Comparison of ENCODE assay signal across 7 cellular contexts in the genomic region with DNA sequence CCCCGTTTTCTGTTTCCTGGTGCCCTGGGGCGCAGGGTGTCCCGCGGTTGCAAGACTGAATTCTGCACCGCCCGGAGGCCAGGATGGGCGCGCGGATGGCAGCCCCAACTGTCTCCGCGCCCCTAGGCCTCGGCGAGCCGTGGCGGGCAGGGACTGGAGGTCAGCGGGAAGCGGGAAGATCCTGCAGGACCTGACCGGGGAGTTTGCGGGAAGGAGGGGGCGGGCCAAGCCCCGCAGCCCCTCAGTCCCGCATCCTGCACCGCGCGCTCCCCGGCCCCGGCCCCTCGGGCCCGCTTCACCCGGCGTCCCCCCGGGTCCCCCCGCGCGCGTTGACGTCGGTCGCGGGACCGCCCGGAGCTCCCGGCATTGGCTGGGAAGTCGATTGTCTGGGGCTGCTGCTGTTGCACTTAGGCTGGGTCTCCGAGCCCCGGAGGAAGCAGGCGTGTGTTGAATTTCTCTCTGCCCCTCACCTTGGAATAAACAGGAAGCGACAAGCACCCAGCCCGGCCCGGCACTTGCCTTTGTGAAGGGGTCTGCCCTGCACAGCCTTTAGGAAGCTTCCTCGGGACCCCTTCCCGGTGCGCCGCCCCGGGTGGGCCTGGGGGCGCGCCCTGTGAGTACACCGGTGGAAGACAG. TPM values are rescaled to one million over a fixed set of nuclear protein-coding genes. Genes with fewer than 3 reads are reported as not detected.
A peak's percentile ranks its signal among the peaks of the same experiment; 100 is the strongest.
DNase-seq lines count a peak whose midpoint lies in the region; ATAC-seq, FAIRE-seq and TF ChIP-seq lines count a peak whose summit lies in the region.

Gene LDLRAD4, plus strand, starts transcription at position 385 of the 636 bp plus-strand sequence.

- H3K9ac ChIP-seq in iPS-18a (ENCODE audit: low read length), result no peak within 1 kb of the TSS

- FAIRE-seq in GM12892 (lab: Jason Lieb, UNC), result no peak

- H3K9me3 ChIP-seq in SJCRH30 (replicated peaks) (no peaks in the 10 kb centered on the region), iPS-18a (ENCODE audit: control insufficient read depth, low read depth, low read length) (no peaks in the 10 kb centered on the region)

- no peak for TF ChIP-seq CTCF in HL-60 (IDR thresholded peaks at IDR 0.05; ENCODE audit: insufficient read depth, low read length)
- no peak for TF ChIP-seq CTCF in astrocyte of the cerebellum (IDR thresholded peaks at IDR 0.05; ENCODE audit: low read depth, low read length, missing control alignments)

- in situ Hi-C loops in astrocyte of the cerebellum (cut with HindIII; ENCODE audit: low sequenced_read_pairs), result no loop called here

- no peak for TF ChIP-seq POLR2A in GM12892 (IDR thresholded peaks at IDR 0.05; ENCODE audit: low read depth, low read length)

- DNase-seq in HL-60 (ENCODE audit: low read depth in 1 of 2, low spot score in 1 of 2), result peak in 1 of 2 experiments; percentile 30
- DNase-seq in SJCRH30, result no peak
- DNase-seq in astrocyte of the cerebellum (ENCODE audit: low read depth), result no peak
- DNase-seq in skeletal muscle cell (ENCODE audit: low read depth), result no peak
- DNase-seq in GM12892 (ENCODE audit: insufficient read length), result no peak

- H3K4me3 ChIP-seq in HL-60 (replicated peaks; ENCODE audit: insufficient read depth, low read length), result peak within 1 kb of the TSS; percentile 42
- H3K4me3 ChIP-seq in SJCRH30, result peak within 1 kb of the TSS; percentile 55
- peak within 1 kb of the TSS; percentile 37 for H3K4me3 ChIP-seq in astrocyte of the cerebellum (ENCODE audit: low read depth, low read length)
- H3K4me3 ChIP-seq in iPS-18a (ENCODE audit: low read length), result peak within 1 kb of the TSS; percentile 65
- peak within 1 kb of the TSS; percentile 46 for H3K4me3 ChIP-seq in skeletal muscle cell (ENCODE audit: low read depth, low read length)

- H3K27me3 ChIP-seq in HL-60 (ENCODE audit: insufficient read depth, poor library complexity, severe bottlenecking), result peaks cover 50% of the 10 kb centered on the region
- no peaks in the 10 kb centered on the region for H3K27me3 ChIP-seq in SJCRH30
- H3K27me3 ChIP-seq in iPS-18a (ENCODE audit: control insufficient read depth, insufficient read depth, low read length), result peaks cover 58% of the 10 kb centered on the region

- no peaks in the 10 kb centered on the region for H3K4me1 ChIP-seq in SJCRH30
- H3K4me1 ChIP-seq in iPS-18a (ENCODE audit: control insufficient read depth, low read depth, low read length), result peaks cover 15% of the 10 kb centered on the region

- H3K27ac ChIP-seq in HL-60 (replicated peaks) (no peak within 1 kb of the TSS), SJCRH30 (no peak within 1 kb of the TSS), iPS-18a (ENCODE audit: low read length) (no peak within 1 kb of the TSS)

- no peak for ATAC-seq in HG02884 (IDR thresholded peaks at IDR 0.05; ENCODE audit: unreplicated experiment)

- H3K36me3 ChIP-seq in SJCRH30 (no peaks in the 10 kb centered on the region), iPS-18a (ENCODE audit: control insufficient read depth, low read depth, low read length) (no peaks in the 10 kb centered on the region)

RNA-seq across cellular contexts. Expression of gene LDLRAD4, which starts in this region (rescaled TPM):
- 0.26 and 0.43 TPM in 2 replicates for total RNA-seq in SJCRH30 (2014; rRNA removed; shearing (Covaris generic))
- 23.1 TPM for polyA plus RNA-seq in GM12892 (2012; ENCODE audit: missing spikeins)
